In genomic region chr12:32644455-32644854, GRCh38 we compare ENCODE assay signal across 17 cellular contexts. TPM values are rescaled to one million over a fixed set of nuclear protein-coding genes. Genes with fewer than 3 reads are reported as not detected.
DNase-seq lines count a peak whose midpoint lies in the region; FAIRE-seq and TF ChIP-seq lines count a peak whose summit lies in the region.
"Had no signal": no experiment of that assay in that cellular context is flagged by ENCODE, and none has a peak within 500 bp of the region (broad histone marks: within the 10 kb centered on the region; RNA-seq: fewer than 3 reads in every experiment).

No MANE protein-coding gene starts in this region.

- H3K4me1 ChIP-seq in astrocyte (ENCODE audit: insufficient read depth, low read length), result no peaks in the 10 kb centered on the region
- H3K4me1 ChIP-seq: A549, SJCRH30 had no signal

- H3K4me3 Mint-ChIP-seq in astrocyte (ENCODE audit: unreplicated experiment), result no peak overlapping the region

- H2AFZ ChIP-seq in astrocyte (ENCODE audit: low read depth, low read length), result no peak overlapping the region
- H2AFZ ChIP-seq: PC-9 had no signal

- H3K27ac Mint-ChIP-seq in astrocyte (ENCODE audit: unreplicated experiment), result no peak overlapping the region

- DNase-seq in GF-D8 (lab: John Stamatoyannopoulos, UW), result peak; percentile 37
- peak; percentile 73 for DNase-seq in NCI-H226
- DNase-seq in astrocyte (ENCODE audit: low read depth), result peak; percentile 50
- peak; percentile 45 for DNase-seq in iris pigment epithelial cell (ENCODE audit: low read depth)
- DNase-seq in AG20443 (ENCODE audit: low spot score), result no peak
- DNase-seq in NCI-H2029 treated with DMSO at 0.1 percent for 48 hours (lab: John Stamatoyannopoulos, UW), result no peak
- no peak for DNase-seq in NK-92 (lab: John Stamatoyannopoulos, UW; ENCODE audit: unreplicated experiment)
- DNase-seq: C1 segment of cervical spinal cord, COR-L47, MG63, NCI-H187 treated with DMSO at 0.1 percent for 48 hours, NCI-H2171, NCI-H446 treated with DMSO at 0.1 percent for 48 hours, PC-9, SJCRH30 had no signal

- H4K20me1 ChIP-seq in astrocyte (ENCODE audit: insufficient read depth, low read length), result no peaks in the 10 kb centered on the region

- H3K9me3 ChIP-seq in astrocyte (ENCODE audit: insufficient read depth, low read depth, low read length), result no peaks in the 10 kb centered on the region
- H3K9me3 ChIP-seq: A549, MG63, SJCRH30 had no signal

- no peaks in the 10 kb centered on the region for H3K27me3 Mint-ChIP-seq in astrocyte (ENCODE audit: low read depth, unreplicated experiment)

- no peak overlapping the region for H3K4me3 ChIP-seq in astrocyte (ENCODE audit: insufficient read depth, low read depth, low read length)
- H3K4me3 ChIP-seq: A549, MG63, PC-9, SJCRH30 had no signal

- H3K36me3 ChIP-seq in astrocyte (ENCODE audit: insufficient read depth, low read length), result peaks cover 7% of the 10 kb centered on the region

- no peaks in the 10 kb centered on the region for H3K9me3 Mint-ChIP-seq in astrocyte (ENCODE audit: unreplicated experiment)

- no peak for FAIRE-seq in astrocyte (lab: Jason Lieb, UNC)
- FAIRE-seq: A549, H1 had no signal

- H3K36me3 Mint-ChIP-seq in astrocyte (ENCODE audit: low read depth, unreplicated experiment), result no peaks in the 10 kb centered on the region

- TF ChIP-seq CTCF in astrocyte (IDR thresholded peaks at IDR 0.05; ENCODE audit: insufficient read depth, low read depth, low read length), result no peak

- no peak overlapping the region for H3K4me2 ChIP-seq in astrocyte (ENCODE audit: low read length)
- H3K4me2 ChIP-seq: A549, PC-9 had no signal

- H3K9ac ChIP-seq in astrocyte (ENCODE audit: low read length), result no peak overlapping the region

- H3K27ac ChIP-seq in astrocyte (ENCODE audit: low read depth, low read length), result no peak overlapping the region
- H3K27ac ChIP-seq: A549, PC-9, SJCRH30 had no signal

- H3K79me2 ChIP-seq in astrocyte (ENCODE audit: insufficient read depth, low read length), result no peaks in the 10 kb centered on the region

- H3K4me1 Mint-ChIP-seq in astrocyte (ENCODE audit: low read depth, unreplicated experiment), result peaks cover 3% of the 10 kb centered on the region

- H3K27me3 ChIP-seq in astrocyte (ENCODE audit: insufficient read depth, low read length), result no peaks in the 10 kb centered on the region
- H3K27me3 ChIP-seq: MG63, SJCRH30 had no signal

RNA-seq across cellular contexts. Expression of gene DNM1L, which starts 34.6 kb away (rescaled TPM):
- total RNA-seq in astrocyte, result 92.1 and 93.9 TPM in 2 replicates

Comparison
In these comparisons a context has a peak if more than half of its experiments do, and no peak if none do; other contexts are left out.
1. DNase-seq: peak in GF-D8 (single experiment), NCI-H226 (single experiment), astrocyte (single experiment) and iris pigment epithelial cell (single experiment); none in AG20443 (single experiment), NCI-H2029 treated with DMSO at 0.1 percent for 48 hours (single experiment) and NK-92 (single experiment).